Comparison of ENCODE assay signal across 1 cellular context in genomic region chr16:13269905-13270528, GRCh38.
TF ChIP-seq lines count a peak whose summit lies in the region.

No MANE protein-coding gene starts in this region.

TF ChIP-seq in HepG2, 621 proteins besides CTCF, POLR2A, EP300 and RAD21 (continued from another document and continues in another):
- TF ChIP-seq HIC2 (CRISPR knock-in tag; IDR thresholded peaks at IDR 0.05; ENCODE audit: low read depth): peak; percentile 74
- peak; percentile 96 for TF ChIP-seq HOMEZ (CRISPR knock-in tag; IDR thresholded peaks at IDR 0.05; ENCODE audit: low read depth)
- TF ChIP-seq ZNF318 (CRISPR knock-in tag; IDR thresholded peaks at IDR 0.05): peak; percentile 97
- TF ChIP-seq CHD2 (IDR thresholded peaks at IDR 0.05; ENCODE audit: low read depth, low read length): no peak
- peak; percentile 81 for TF ChIP-seq ZHX2 (IDR thresholded peaks at IDR 0.05; ENCODE audit: low read depth)
- TF ChIP-seq ZHX2 (CRISPR knock-in tag; IDR thresholded peaks at IDR 0.05; ENCODE audit: borderline replicate concordance): no peak; the same call in 1 of the 2 replicates
- TF ChIP-seq ELF1 (CRISPR knock-in tag; IDR thresholded peaks at IDR 0.05): peak; percentile 77
- TF ChIP-seq ZNF556 (CRISPR knock-in tag; IDR thresholded peaks at IDR 0.05; ENCODE audit: borderline replicate concordance): peak; percentile 98
- peak; percentile 92; the same call in 1 of the 2 replicates for TF ChIP-seq ZNF557 (CRISPR knock-in tag; IDR thresholded peaks at IDR 0.05)
- TF ChIP-seq ZSCAN29 (CRISPR knock-in tag; conservative IDR thresholded peaks at IDR 0.05): peak; percentile 97
- TF ChIP-seq CREBL2 (CRISPR knock-in tag; IDR thresholded peaks at IDR 0.05; ENCODE audit: borderline replicate concordance): no peak
- peak; percentile 96 for TF ChIP-seq MIXL1 (CRISPR knock-in tag; IDR thresholded peaks at IDR 0.05)
- TF ChIP-seq ATAD3A (CRISPR knock-in tag; IDR thresholded peaks at IDR 0.05): no peak
- TF ChIP-seq SAFB2 (CRISPR knock-in tag; IDR thresholded peaks at IDR 0.05; ENCODE audit: borderline replicate concordance, low read depth): no peak
- TF ChIP-seq ARHGAP35 (CRISPR knock-in tag; IDR thresholded peaks at IDR 0.05; ENCODE audit: borderline replicate concordance): no peak
- TF ChIP-seq ZNF782 (CRISPR knock-in tag; IDR thresholded peaks at IDR 0.05; ENCODE audit: borderline replicate concordance): peak; percentile 98; the same call in 1 of the 2 replicates
- TF ChIP-seq FOXA3 (CRISPR knock-in tag; IDR thresholded peaks at IDR 0.05): peak; percentile 100
- TF ChIP-seq ZFAT (CRISPR knock-in tag; conservative IDR thresholded peaks at IDR 0.05): no peak
- TF ChIP-seq ARNT2 (CRISPR knock-in tag; IDR thresholded peaks at IDR 0.05; ENCODE audit: low read depth): no peak; the same call in 1 of the 2 replicates
- TF ChIP-seq ZNF18 (CRISPR knock-in tag; IDR thresholded peaks at IDR 0.05; ENCODE audit: insufficient replicate concordance): no peak
- no peak for TF ChIP-seq ZNF576 (CRISPR knock-in tag; IDR thresholded peaks at IDR 0.05)
- TF ChIP-seq ZNF614 (CRISPR knock-in tag; IDR thresholded peaks at IDR 0.05; ENCODE audit: borderline replicate concordance): peak; percentile 99
- TF ChIP-seq SIN3B (IDR thresholded peaks at IDR 0.05; ENCODE audit: low read length): no peak
- peak; percentile 70 for TF ChIP-seq TSC22D2 (CRISPR knock-in tag; IDR thresholded peaks at IDR 0.05; ENCODE audit: borderline replicate concordance)
- TF ChIP-seq ESRRA (CRISPR knock-in tag; IDR thresholded peaks at IDR 0.05; ENCODE audit: low read depth): peak; percentile 96
- no peak for TF ChIP-seq AGO1 (IDR thresholded peaks at IDR 0.05; ENCODE audit: low read depth, low read length, poor library complexity, severe bottlenecking)
- no peak for TF ChIP-seq RFXANK (CRISPR knock-in tag; IDR thresholded peaks at IDR 0.05)
- peak; percentile 99 for TF ChIP-seq POGZ (CRISPR knock-in tag; IDR thresholded peaks at IDR 0.05)
- TF ChIP-seq ELF3 (CRISPR knock-in tag; IDR thresholded peaks at IDR 0.05): peak; percentile 91
- TF ChIP-seq ZBTB43 (CRISPR knock-in tag; conservative IDR thresholded peaks at IDR 0.05): peak; percentile 78; the same call in 1 of the 2 replicates
- peak; percentile 98 for TF ChIP-seq ZKSCAN8 (CRISPR knock-in tag; IDR thresholded peaks at IDR 0.05; ENCODE audit: borderline replicate concordance)
- 0 out of 2 replicates have a peak, but pooled peaks have one; percentile 64 for TF ChIP-seq ZNF343 (CRISPR knock-in tag; IDR thresholded peaks at IDR 0.05)
- TF ChIP-seq GPN1 (CRISPR knock-in tag; IDR thresholded peaks at IDR 0.05; ENCODE audit: borderline replicate concordance): no peak
- peak; percentile 90; the same call in 1 of the 2 replicates for TF ChIP-seq HINFP (CRISPR knock-in tag; IDR thresholded peaks at IDR 0.05; ENCODE audit: low read depth)
- TF ChIP-seq ZNF256 (CRISPR knock-in tag; conservative IDR thresholded peaks at IDR 0.05): 0 out of 2 replicates have a peak, but pooled peaks have one; percentile 56
